9 cellular contexts compared by ENCODE assay signal in genomic region chr19:35868823-35869326, GRCh38. TPM values are rescaled to one million over a fixed set of nuclear protein-coding genes. Genes with fewer than 3 reads are reported as not detected.
A peak's percentile ranks its signal among the peaks of the same experiment; 100 is the strongest.
DNase-seq lines count a peak whose midpoint lies in the region; ATAC-seq and TF ChIP-seq lines count a peak whose summit lies in the region.
"Had no signal": no experiment of that assay in that cellular context is flagged by ENCODE, and none has a peak within 500 bp of the region (broad histone marks: within the 10 kb centered on the region; RNA-seq: fewer than 3 reads in every experiment).

No MANE protein-coding gene starts in this region.

- WGBS in suprapubic skin = 0% methylated on average over 1 of the region's 15 CpGs

- H3K36me3 Mint-ChIP-seq in T-helper 2 cell treated with Interferon-gamma antibody and Interleukin-4, amounts not matched to agents 5 μg/mL and 100 μg/mL, for 36 hours (ENCODE audit: low read depth) = no peaks in the 10 kb centered on the region
- H3K36me3 Mint-ChIP-seq in activated T-helper 2 cell treated with anti-CD3 and anti-CD28 coated beads, Interferon-gamma antibody, Interleukin-2, Interleukin-4, amounts not matched to agents 10 μg/mL and 5 μg/mL and 100 μg/mL, durations not matched to agents 14 hours and 24 hours and 36 hours (ENCODE audit: low read depth) = no peaks in the 10 kb centered on the region

- peak overlapping the region; percentile 49 for H3K4me3 Mint-ChIP-seq in T-helper 2 cell treated with Interferon-gamma antibody and Interleukin-4, amounts not matched to agents 5 μg/mL and 100 μg/mL, for 36 hours
- peak overlapping the region; percentile 49 for H3K4me3 Mint-ChIP-seq in activated T-helper 2 cell treated with anti-CD3 and anti-CD28 coated beads, Interferon-gamma antibody, Interleukin-2, Interleukin-4, amounts not matched to agents 10 μg/mL and 5 μg/mL and 100 μg/mL, durations not matched to agents 14 hours and 24 hours and 36 hours (ENCODE audit: low read depth)

- H3K4me1 ChIP-seq in suprapubic skin = peaks cover 21% of the 10 kb centered on the region

- peaks cover 46% of the 10 kb centered on the region for H3K27me3 ChIP-seq in suprapubic skin

- H3K36me3 ChIP-seq in suprapubic skin = no peaks in the 10 kb centered on the region

- H3K4me1 Mint-ChIP-seq in T-helper 2 cell treated with Interferon-gamma antibody and Interleukin-4, amounts not matched to agents 5 μg/mL and 100 μg/mL, for 36 hours (ENCODE audit: low read depth) = peaks cover 14% of the 10 kb centered on the region
- H3K4me1 Mint-ChIP-seq in activated T-helper 2 cell treated with anti-CD3 and anti-CD28 coated beads, Interferon-gamma antibody, Interleukin-2, Interleukin-4, amounts not matched to agents 10 μg/mL and 5 μg/mL and 100 μg/mL, durations not matched to agents 14 hours and 24 hours and 36 hours (ENCODE audit: low read depth) = peaks cover 13% of the 10 kb centered on the region

- no peak for TF ChIP-seq POLR2A in suprapubic skin (IDR thresholded peaks at IDR 0.05)
- TF ChIP-seq POLR2A in erythroblast (IDR thresholded peaks at IDR 0.05; ENCODE audit: low read length) = no peak

- H3K4me3 ChIP-seq in iPS-18c (ENCODE audit: insufficient read depth, low read depth, low read length) (peak overlapping the region; percentile 71), suprapubic skin (peak overlapping the region; percentile 57)

- no peak for ATAC-seq in GM21360 (IDR thresholded peaks at IDR 0.05; ENCODE audit: unreplicated experiment)

- no peak for TF ChIP-seq CTCF in suprapubic skin (IDR thresholded peaks at IDR 0.05)

- H3K27ac Mint-ChIP-seq in T-helper 2 cell treated with Interferon-gamma antibody and Interleukin-4, amounts not matched to agents 5 μg/mL and 100 μg/mL, for 36 hours = no peak overlapping the region
- no peak overlapping the region for H3K27ac Mint-ChIP-seq in activated T-helper 2 cell treated with anti-CD3 and anti-CD28 coated beads, Interferon-gamma antibody, Interleukin-2, Interleukin-4, amounts not matched to agents 10 μg/mL and 5 μg/mL and 100 μg/mL, durations not matched to agents 14 hours and 24 hours and 36 hours

- no peak for DNase-seq in T-helper 2 cell treated with Interferon-gamma antibody and Interleukin-4, amounts not matched to agents 5 μg/mL and 100 μg/mL, for 36 hours (ENCODE audit: low spot score)
- no peak for DNase-seq in T-helper 2 cell
- DNase-seq in activated T-helper 2 cell treated with anti-CD3 and anti-CD28 coated beads, Interferon-gamma antibody, Interleukin-2, Interleukin-4, amounts not matched to agents 10 μg/mL and 5 μg/mL and 100 μg/mL, durations not matched to agents 14 hours and 24 hours and 36 hours (ENCODE audit: low spot score) = no peak
- DNase-seq in suprapubic skin (ENCODE audit: low spot score in 2 of 2) = no peak
- DNase-seq in erythroblast (lab: John Stamatoyannopoulos, UW) = no peak
- DNase-seq in superior temporal gyrus (ENCODE audit: extremely low spot score) = no peak

- peaks cover 33% of the 10 kb centered on the region for H3K27me3 Mint-ChIP-seq in T-helper 2 cell treated with Interferon-gamma antibody and Interleukin-4, amounts not matched to agents 5 μg/mL and 100 μg/mL, for 36 hours (ENCODE audit: low read depth)
- peaks cover 27% of the 10 kb centered on the region for H3K27me3 Mint-ChIP-seq in activated T-helper 2 cell treated with anti-CD3 and anti-CD28 coated beads, Interferon-gamma antibody, Interleukin-2, Interleukin-4, amounts not matched to agents 10 μg/mL and 5 μg/mL and 100 μg/mL, durations not matched to agents 14 hours and 24 hours and 36 hours (ENCODE audit: low read depth)

- intact Hi-C loops in activated T-helper 2 cell treated with anti-CD3 and anti-CD28 coated beads, Interferon-gamma antibody, Interleukin-2, Interleukin-4, amounts not matched to agents 10 μg/mL and 5 μg/mL and 100 μg/mL, durations not matched to agents 14 hours and 24 hours and 36 hours (cut with micrococcal nuclease) = no loop called here

- TF ChIP-seq EP300 in suprapubic skin (IDR thresholded peaks at IDR 0.05) = no peak

- H3K9me3 ChIP-seq in iPS-18c (ENCODE audit: control insufficient read depth, insufficient read depth, low read length) = peaks cover 2% of the 10 kb centered on the region
- H3K9me3 ChIP-seq in suprapubic skin = no peaks in the 10 kb centered on the region

- H3K27ac ChIP-seq in suprapubic skin = no peak overlapping the region

- no peaks in the 10 kb centered on the region for H3K9me3 Mint-ChIP-seq in T-helper 2 cell treated with Interferon-gamma antibody and Interleukin-4, amounts not matched to agents 5 μg/mL and 100 μg/mL, for 36 hours
- no peaks in the 10 kb centered on the region for H3K9me3 Mint-ChIP-seq in activated T-helper 2 cell treated with anti-CD3 and anti-CD28 coated beads, Interferon-gamma antibody, Interleukin-2, Interleukin-4, amounts not matched to agents 10 μg/mL and 5 μg/mL and 100 μg/mL, durations not matched to agents 14 hours and 24 hours and 36 hours

RNA-seq across cellular contexts. Expression of gene APLP1, which starts 0.5 kb away (rescaled TPM):
- 1.2 and 1.4 TPM in 2 replicates for total RNA-seq in activated T-helper 2 cell treated with anti-CD3 and anti-CD28 coated beads, Interferon-gamma antibody, Interleukin-2, Interleukin-4, amounts not matched to agents 10 μg/mL and 5 μg/mL and 100 μg/mL, durations not matched to agents 14 hours and 24 hours and 36 hours
- total RNA-seq in suprapubic skin = 1 to 10 TPM in 2 of 4 donors, under 1 TPM in 2; 0.64 to 1.6 (median 0.96) TPM

RNA-seq across cellular contexts. Expression of gene KIRREL2, which starts 12.2 kb away (rescaled TPM):
- 0.18 and 0.39 TPM in 2 replicates for total RNA-seq in activated T-helper 2 cell treated with anti-CD3 and anti-CD28 coated beads, Interferon-gamma antibody, Interleukin-2, Interleukin-4, amounts not matched to agents 10 μg/mL and 5 μg/mL and 100 μg/mL, durations not matched to agents 14 hours and 24 hours and 36 hours
- not detected for total RNA-seq in suprapubic skin

RNA-seq across cellular contexts. Expression of gene NPHS1, which starts 16.6 kb away (rescaled TPM):
- 0.05 TPM in 1 of 2 replicates, not detected in the other for total RNA-seq in activated T-helper 2 cell treated with anti-CD3 and anti-CD28 coated beads, Interferon-gamma antibody, Interleukin-2, Interleukin-4, amounts not matched to agents 10 μg/mL and 5 μg/mL and 100 μg/mL, durations not matched to agents 14 hours and 24 hours and 36 hours
- not detected for total RNA-seq in suprapubic skin
- total RNA-seq: activated CD8-positive, alpha-beta memory T cell treated with anti-CD3 and anti-CD28 coated beads for 36 hours had no signal

RNA-seq across cellular contexts. Expression of gene NFKBID, which starts 31.5 kb away (rescaled TPM):
- total RNA-seq in activated T-helper 2 cell treated with anti-CD3 and anti-CD28 coated beads, Interferon-gamma antibody, Interleukin-2, Interleukin-4, amounts not matched to agents 10 μg/mL and 5 μg/mL and 100 μg/mL, durations not matched to agents 14 hours and 24 hours and 36 hours = 109 and 117 TPM in 2 replicates
- total RNA-seq in suprapubic skin = 10 to 100 TPM in 1 of 4 donors, 1 to 10 TPM in 3; 3.7 to 15.7 (median 6.9) TPM

RNA-seq across cellular contexts. Expression of gene HCST, which starts 33.5 kb away (rescaled TPM):
- 53.9 and 57.2 TPM in 2 replicates for total RNA-seq in activated T-helper 2 cell treated with anti-CD3 and anti-CD28 coated beads, Interferon-gamma antibody, Interleukin-2, Interleukin-4, amounts not matched to agents 10 μg/mL and 5 μg/mL and 100 μg/mL, durations not matched to agents 14 hours and 24 hours and 36 hours
- 1 to 10 TPM in 1 of 4 donors, not detected in 3; 8.3 TPM for total RNA-seq in suprapubic skin
